Comparison of ENCODE assay signal across 2 cellular contexts in genomic region chr19:40284501-40285352, GRCh38.
TF ChIP-seq lines count a peak whose summit lies in the region.

Gene AKT2 (minus strand): TSS chr19:40285345. CDS start chr19:40265267, 20,078 bp downstream.

TF ChIP-seq in HEK293, 187 proteins besides CTCF, POLR2A, EP300 and RAD21 (continued from another document and continues in another):
- TF ChIP-seq ZNF837 (tag by site-specific recombination; IDR thresholded peaks at IDR 0.05), result no peak
- TF ChIP-seq ZNF785 (tag by site-specific recombination; IDR thresholded peaks at IDR 0.05), result peak; percentile 88; the same call in 1 of the 2 replicates
- peak; percentile 34; the same call in 1 of the 2 replicates for TF ChIP-seq ZNF677 (tag by site-specific recombination; IDR thresholded peaks at IDR 0.05)
- TF ChIP-seq KLF17 (tag by site-specific recombination; IDR thresholded peaks at IDR 0.05), result peak; percentile 49; the same call in 1 of the 2 replicates
- TF ChIP-seq ZSCAN5A (tag by site-specific recombination; IDR thresholded peaks at IDR 0.05), result peak; percentile 87
- TF ChIP-seq ZNF302 (tag by site-specific recombination; IDR thresholded peaks at IDR 0.05; ENCODE audit: low read depth), result no peak
- peak; percentile 56; the same call in 1 of the 2 replicates for TF ChIP-seq ZNF843 (tag by site-specific recombination; IDR thresholded peaks at IDR 0.05)
- 0 out of 2 replicates have a peak, but pooled peaks have one; percentile 16 for TF ChIP-seq ZNF223 (tag by site-specific recombination; IDR thresholded peaks at IDR 0.05)
- TF ChIP-seq MYNN (tag by site-specific recombination; IDR thresholded peaks at IDR 0.05; ENCODE audit: borderline replicate concordance), result no peak
- no peak for TF ChIP-seq ZNF16 (tag by site-specific recombination; IDR thresholded peaks at IDR 0.05; ENCODE audit: low read depth)
- TF ChIP-seq ZNF398 (tag by site-specific recombination; IDR thresholded peaks at IDR 0.05), result peak; percentile 93
- peak; percentile 97 for TF ChIP-seq ZNF660 (tag by site-specific recombination; IDR thresholded peaks at IDR 0.05)
- peak; percentile 58 for TF ChIP-seq KLF1 (tag by site-specific recombination; IDR thresholded peaks at IDR 0.05)
- TF ChIP-seq BCL11B (tag by site-specific recombination; IDR thresholded peaks at IDR 0.05; ENCODE audit: low read depth), result peak; percentile 30; the same call in 1 of the 2 replicates
- TF ChIP-seq ZNF518A (tag by site-specific recombination; conservative IDR thresholded peaks at IDR 0.05; ENCODE audit: low read depth), result no peak
- no peak for TF ChIP-seq ZNF707 (tag by site-specific recombination; IDR thresholded peaks at IDR 0.05)
- TF ChIP-seq SETDB1 (IDR thresholded peaks at IDR 0.05; ENCODE audit: insufficient read length, low read length), result no peak

TF ChIP-seq in HepG2, 621 proteins besides CTCF, POLR2A, EP300 and RAD21 (continued from another document):
- TF ChIP-seq TFDP2 (CRISPR knock-in tag; IDR thresholded peaks at IDR 0.05) (peak; percentile 38; the same call in 1 of the 2 replicates), KLF12 (CRISPR knock-in tag; IDR thresholded peaks at IDR 0.05; ENCODE audit: borderline replicate concordance) (0 out of 2 replicates have a peak, but pooled peaks have one; percentile 5), XRCC5 (optimal IDR thresholded peaks at IDR 0.05; ENCODE audit: low read length) (peak; percentile 30), NCOR1 (IDR thresholded peaks at IDR 0.05; ENCODE audit: borderline replicate concordance, low read length) (no peak), ETV6 (CRISPR knock-in tag; conservative IDR thresholded peaks at IDR 0.05) (0 out of 2 replicates have a peak, but pooled peaks have one; percentile 35), CSRNP1 (CRISPR knock-in tag; IDR thresholded peaks at IDR 0.05) (peak; percentile 86; the same call in 1 of the 2 replicates), HDAC1 (CRISPR knock-in tag; IDR thresholded peaks at IDR 0.05) (peak; percentile 49; the same call in 1 of the 2 replicates), EEA1 (CRISPR knock-in tag; IDR thresholded peaks at IDR 0.05; ENCODE audit: borderline replicate concordance) (0 out of 2 replicates have a peak, but pooled peaks have one; percentile 49), HMG20B (CRISPR knock-in tag; conservative IDR thresholded peaks at IDR 0.05) (no peak), ZNF225 (CRISPR knock-in tag; IDR thresholded peaks at IDR 0.05) (peak; percentile 70; the same call in 1 of the 2 replicates), MED13 (CRISPR knock-in tag; IDR thresholded peaks at IDR 0.05) (no peak), PHF20 (CRISPR knock-in tag; IDR thresholded peaks at IDR 0.05) (peak; percentile 14; the same call in 1 of the 2 replicates)
